Comparison of ENCODE assay signal across 1 cellular context in the genomic region with DNA sequence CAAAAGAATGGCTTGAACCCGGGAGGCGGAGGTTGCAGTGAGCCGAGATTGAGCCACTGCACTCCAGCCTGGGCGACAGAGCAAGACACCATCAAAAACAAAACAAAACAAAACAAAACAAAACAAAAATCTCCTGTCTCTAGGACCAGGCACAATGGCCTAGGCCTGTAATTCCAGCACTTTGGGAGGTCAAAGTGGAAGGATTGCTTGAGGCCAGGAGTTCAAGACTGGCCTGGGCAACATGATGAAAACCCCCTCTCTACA.
TF ChIP-seq lines count a peak whose summit lies in the region.

No MANE protein-coding gene starts in this region.

TF ChIP-seq in GM12878, 131 proteins besides CTCF, POLR2A, EP300 and RAD21:
- 0 out of 2 replicates have a peak, but pooled peaks have one; percentile 9 for TF ChIP-seq LARP7 (IDR thresholded peaks at IDR 0.05)
